In the genomic region with DNA sequence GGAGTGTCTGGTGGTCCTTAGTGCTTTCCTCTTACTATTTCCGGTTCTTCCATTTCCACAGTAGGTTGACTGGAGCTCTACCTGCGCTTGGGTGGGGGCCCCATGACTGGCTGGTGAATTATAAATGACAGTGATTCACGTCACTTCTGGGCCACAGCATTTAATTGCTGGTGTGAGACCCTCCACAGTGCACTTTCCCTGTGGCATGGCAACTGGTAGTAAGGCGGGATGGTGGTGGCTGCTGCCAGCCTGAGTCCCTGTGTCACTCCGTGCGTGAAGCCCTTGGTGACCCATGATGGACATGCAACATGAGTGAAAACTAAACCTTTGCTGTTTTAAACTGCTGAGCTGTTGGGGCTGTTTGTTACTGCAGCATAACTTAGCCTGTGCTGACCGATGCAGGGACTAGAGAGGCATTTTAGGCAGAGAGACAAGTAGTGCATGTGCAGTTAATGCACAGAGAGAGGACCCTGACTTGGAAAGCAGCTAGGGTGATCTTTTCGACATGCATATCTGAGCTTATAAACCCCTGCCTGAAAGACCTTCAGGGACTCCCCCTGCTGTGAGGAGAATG, we compare ENCODE assay signal across 25 cellular contexts. TPM values are rescaled to one million over a fixed set of nuclear protein-coding genes. Genes with fewer than 3 reads are reported as not detected.
DNase-seq lines count a peak whose midpoint lies in the region; ATAC-seq, FAIRE-seq and TF ChIP-seq lines count a peak whose summit lies in the region.
"Had no signal": no experiment of that assay in that cellular context is flagged by ENCODE, and none has a peak within 500 bp of the region (broad histone marks: within the 10 kb centered on the region; RNA-seq: fewer than 3 reads in every experiment).

No MANE protein-coding gene starts in this region.

- CTCF ChIA-PET in HepG2 (lab: Yijun Ruan, JAX; ENCODE audit: low intra/inter-chr PET ratio, low total read pairs): no interaction called here
- CTCF ChIA-PET in RWPE1 (lab: Yijun Ruan, JAX): no interaction called here

- ATAC-seq in HepG2 (no peak), right lobe of liver (no peak), HG02885 (IDR thresholded peaks at IDR 0.05; ENCODE audit: poor library complexity, unreplicated experiment) (no peak), omental fat pad (ENCODE audit: low FRiP score) (no peak)
- ATAC-seq: activated naive CD4-positive, alpha-beta T cell treated with anti-CD3 and anti-CD28 coated beads, Interleukin-2, amount 50 U/mL, for 72 hours; activated T-helper 17 cell treated with anti-CD3 and anti-CD28 coated beads, Interleukin-2, amount 50 U/mL, for 72 hours; gastroesophageal sphincter; psoas muscle had no signal

- H2AFZ ChIP-seq in HepG2 (ENCODE audit: low read length): no peak overlapping the region

- peaks cover 6% of the 10 kb centered on the region for H3K9me3 Mint-ChIP-seq in neural crest cell
- H3K9me3 Mint-ChIP-seq: activated naive CD4-positive, alpha-beta T cell treated with anti-CD3 and anti-CD28 coated beads, Interleukin-2, amount 50 U/mL, for 72 hours; activated T-helper 17 cell treated with anti-CD3 and anti-CD28 coated beads, Interleukin-2, amount 50 U/mL, for 72 hours had no signal

- TF ChIP-seq CTCF in HepG2 (CRISPR knock-in tag; IDR thresholded peaks at IDR 0.05) (no peak), right lobe of liver (IDR thresholded peaks at IDR 0.05) (no peak), coronary artery (IDR thresholded peaks at IDR 0.05) (no peak), neural crest cell (conservative IDR thresholded peaks at IDR 0.05) (no peak), vagina (IDR thresholded peaks at IDR 0.05) (no peak), omental fat pad (IDR thresholded peaks at IDR 0.05) (no peak), RWPE1 (conservative IDR thresholded peaks at IDR 0.05; ENCODE audit: low read depth) (no peak)

- no peak overlapping the region for H3K27ac Mint-ChIP-seq in neural crest cell (ENCODE audit: unreplicated experiment)
- H3K27ac Mint-ChIP-seq: activated CD4-positive, alpha-beta T cell treated with anti-CD3 and anti-CD28 coated beads, Interleukin-2, amount 10 ng/mL, durations not matched to agents 24 days and 14 days; activated naive CD4-positive, alpha-beta T cell treated with anti-CD3 and anti-CD28 coated beads, Interleukin-2, amount 50 U/mL, for 72 hours; activated T-helper 17 cell treated with anti-CD3 and anti-CD28 coated beads, Interleukin-2, amount 50 U/mL, for 72 hours; T-helper 2 cell treated with Interferon-gamma antibody and Interleukin-4, amounts not matched to agents 5 μg/mL and 100 μg/mL, for 36 hours had no signal

- POLR2A ChIA-PET in HepG2 (lab: Yijun Ruan, JAX): no interaction called here
- POLR2A ChIA-PET in RWPE1 (lab: Yijun Ruan, JAX; ENCODE audit: low non-redundant PET): no interaction called here

- no peaks in the 10 kb centered on the region for H3K9me3 ChIP-seq in HepG2 (ENCODE audit: low read length)
- H3K9me3 ChIP-seq in right lobe of liver: no peaks in the 10 kb centered on the region
- H3K9me3 ChIP-seq in vagina: no peaks in the 10 kb centered on the region
- H3K9me3 ChIP-seq: gastroesophageal sphincter, psoas muscle, transverse colon had no signal

- no peak for DNase-seq in HepG2 (ENCODE audit: low spot score)
- DNase-seq in right lobe of liver: no peak
- DNase-seq in coronary artery (ENCODE audit: low spot score): peak; percentile 65
- DNase-seq in neural crest cell (ENCODE audit: low read depth, low spot score): no peak
- DNase-seq in vagina (ENCODE audit: extremely low spot score in 2 of 2): peak; percentile 72 to 77
- DNase-seq in omental fat pad (ENCODE audit: low spot score): no peak
- DNase-seq in RWPE1 (ENCODE audit: low spot score): no peak
- DNase-seq: activated CD4-positive, alpha-beta T cell treated with anti-CD3 and anti-CD28 coated beads, Interleukin-2, amount 10 ng/mL, durations not matched to agents 24 days and 14 days; anterior cingulate cortex; effector CD8-positive, alpha-beta T cell; hippocampal formation; NCI-H2107; psoas muscle; SIG-M5; stimulated activated CD4-positive, alpha-beta T cell treated with anti-CD3 and anti-CD28 coated beads, Interleukin-15, amount 100 ng/mL, for 24 hours; stimulated activated CD4-positive, alpha-beta T cell treated with anti-CD3 and anti-CD28 coated beads, Interleukin-4, amount 100 ng/mL, for 4 hours; transverse colon had no signal

- H3K27me3 Mint-ChIP-seq in neural crest cell (ENCODE audit: low read depth): peaks cover 18% of the 10 kb centered on the region
- H3K27me3 Mint-ChIP-seq: activated T-helper 17 cell treated with anti-CD3 and anti-CD28 coated beads, Interleukin-2, amount 50 U/mL, for 72 hours had no signal

- TF ChIP-seq EP300 in HepG2 (IDR thresholded peaks at IDR 0.05; ENCODE audit: low read depth in 2 of 2, low read length in 2 of 2): no peak
- no peak for TF ChIP-seq EP300 in HepG2 (CRISPR knock-in tag; IDR thresholded peaks at IDR 0.05; ENCODE audit: borderline replicate concordance)

- in situ Hi-C loops in HepG2 (cut with HindIII; ENCODE audit: extremely low pct_ligation_motif_present, low pct_unique_long_range_greater_than_20kb): no loop called here

- no peak for FAIRE-seq in HepG2 (lab: Jason Lieb, UNC)
- FAIRE-seq: H54, RCC 7860 had no signal

- intact Hi-C loops in HepG2 (cut with micrococcal nuclease; ENCODE audit: unreplicated experiment): no loop called here
- intact Hi-C loops in right lobe of liver (cut with DNase I): no loop called here
- intact Hi-C loops in vagina (cut with DNase I): loop anchor here (5.0 kb wide), 1 partner anchor 58 kb away; no protein-coding TSS in a partner anchor

- no TSS peak for BruUV-seq in HepG2 (replicated peaks; lab: Mats Ljungman, UMichigan)

- no peaks in the 10 kb centered on the region for H4K20me1 ChIP-seq in HepG2 (ENCODE audit: insufficient read depth, low read length)

- WGBS in HepG2 (ENCODE audit: low lambda C conversion rate): 68% methylated on average over 7 of the region's 8 CpGs
- WGBS in right lobe of liver (ENCODE audit: insufficient coverage, low coverage, low lambda C conversion rate, missing lambda C conversion rate): 100% methylated on average over 1 of the region's 8 CpGs

- H3K4me3 Mint-ChIP-seq in neural crest cell: peak overlapping the region; percentile 95
- H3K4me3 Mint-ChIP-seq: activated CD4-positive, alpha-beta T cell treated with anti-CD3 and anti-CD28 coated beads, Interleukin-2, amount 10 ng/mL, durations not matched to agents 24 days and 14 days; activated T-helper 17 cell treated with anti-CD3 and anti-CD28 coated beads, Interleukin-2, amount 50 U/mL, for 72 hours had no signal

- peaks cover 30% of the 10 kb centered on the region for H3K4me1 Mint-ChIP-seq in neural crest cell

- no peak overlapping the region for H3K9ac ChIP-seq in HepG2 (ENCODE audit: insufficient read depth, low read depth, low read length)

- no peak overlapping the region for H3K27ac ChIP-seq in HepG2 (ENCODE audit: extremely low read length, insufficient read depth, low read length)
- H3K27ac ChIP-seq in right lobe of liver: no peak overlapping the region
- no peak overlapping the region for H3K27ac ChIP-seq in coronary artery
- H3K27ac ChIP-seq in vagina: no peak overlapping the region
- H3K27ac ChIP-seq in RWPE1: no peak overlapping the region
- H3K27ac ChIP-seq: gastroesophageal sphincter, psoas muscle, transverse colon had no signal

- H3K36me3 ChIP-seq in HepG2 (replicated peaks in 1 of 2; ENCODE audit: control insufficient read depth in 1 of 2, insufficient read depth in 2 of 2, low read length in 2 of 2) (no peaks in the 10 kb centered on the region), right lobe of liver (no peaks in the 10 kb centered on the region), vagina (no peaks in the 10 kb centered on the region)
- H3K36me3 ChIP-seq: gastroesophageal sphincter, transverse colon had no signal

- H3K4me1 ChIP-seq in HepG2 (ENCODE audit: insufficient read depth, low read length) (peaks cover 26% of the 10 kb centered on the region), right lobe of liver (peaks cover 0 to 18% (median 5%) of the 10 kb centered on the region in 4 donors), vagina (peaks cover 66% of the 10 kb centered on the region)

- H3K4me2 ChIP-seq in HepG2 (ENCODE audit: low read depth, low read length): no peak overlapping the region

- TF ChIP-seq POLR2A in HepG2 (IDR thresholded peaks at IDR 0.05; ENCODE audit: insufficient read depth in 1 of 2, low read depth in 2 of 2, low read length in 2 of 2) (no peak), right lobe of liver (IDR thresholded peaks at IDR 0.05) (no peak), vagina (IDR thresholded peaks at IDR 0.05) (no peak)

- peaks cover 4% of the 10 kb centered on the region for H3K36me3 Mint-ChIP-seq in neural crest cell (ENCODE audit: low read depth)
- H3K36me3 Mint-ChIP-seq: activated naive CD4-positive, alpha-beta T cell treated with anti-CD3 and anti-CD28 coated beads, Interleukin-2, amount 50 U/mL, for 72 hours had no signal

- H3K27me3 ChIP-seq in HepG2 (ENCODE audit: control insufficient read depth in 1 of 2, insufficient read depth in 2 of 2, low read length in 2 of 2): peaks cover 0 to 11% of the 10 kb centered on the region in 2 experiments; a peak in 2 of 5 replicates
- no peaks in the 10 kb centered on the region for H3K27me3 ChIP-seq in right lobe of liver
- H3K27me3 ChIP-seq in vagina: no peaks in the 10 kb centered on the region
- H3K27me3 ChIP-seq: gastroesophageal sphincter, transverse colon had no signal

- TF ChIP-seq RAD21 in HepG2 (CRISPR knock-in tag; IDR thresholded peaks at IDR 0.05): no peak

- no peak overlapping the region for H3K4me3 ChIP-seq in HepG2 (replicated peaks in 1 of 3; ENCODE audit: insufficient read depth in 1 of 3, low read depth in 2 of 3, low read length in 3 of 3)
- H3K4me3 ChIP-seq in right lobe of liver: no peak overlapping the region
- no peak overlapping the region for H3K4me3 ChIP-seq in coronary artery
- H3K4me3 ChIP-seq in vagina: no peak overlapping the region
- H3K4me3 ChIP-seq: gastroesophageal sphincter, lung, psoas muscle, transverse colon had no signal

- H3K79me2 ChIP-seq in HepG2 (ENCODE audit: insufficient read depth, low read length): peaks cover 17% of the 10 kb centered on the region

RNA-seq across cellular contexts. Expression of a gene that starts 3.1 kb away (rescaled TPM):
- total RNA-seq in HepG2 (2016; rRNA removed; fragmentation: Illumina TruSeq; extraction: Trizol): 4.1 and 4.7 TPM in 2 replicates
- 1.5 and 1.8 TPM in 2 replicates for total RNA-seq in HepG2 (2016; cell fraction: cytosol; rRNA removed; fragmentation: Illumina TruSeq; extraction: Trizol; ENCODE audit: low read depth)
- total RNA-seq in HepG2 (2016; cell fraction: insoluble cytoplasmic fraction; rRNA removed; fragmentation: Illumina TruSeq; extraction: Trizol): 3.4 and 4.3 TPM in 2 replicates
- total RNA-seq in HepG2 (2016; cell fraction: membrane; rRNA removed; fragmentation: Illumina TruSeq; extraction: Trizol): 3.9 and 5.2 TPM in 2 replicates
- total RNA-seq in HepG2 (2016; cell fraction: nucleus; rRNA removed; fragmentation: Illumina TruSeq; extraction: Trizol): 4.6 and 6.1 TPM in 2 replicates
- polyA plus RNA-seq in HepG2 (2011; rRNA removed): 3.3 and 3.4 TPM in 2 replicates
- polyA plus RNA-seq in HepG2 (2011; cell fraction: cytosol; rRNA removed): 2.0 and 2.7 TPM in 2 replicates
- polyA plus RNA-seq in HepG2 (2011; cell fraction: nucleus; rRNA removed): 6.4 and 6.7 TPM in 2 replicates
- 2.3 and 2.4 TPM in 2 replicates for polyA plus RNA-seq in HepG2 (2012)
- 0.77 and 0.81 TPM in 2 replicates for polyA plus RNA-seq in HepG2 (2016; cell fraction: cytosol; fragmentation: Illumina TruSeq; extraction: Trizol; ENCODE audit: low read depth)
- polyA plus RNA-seq in HepG2 (2016; cell fraction: insoluble cytoplasmic fraction; fragmentation: Illumina TruSeq; extraction: Trizol; ENCODE audit: low read depth): 2.8 and 4.0 TPM in 2 replicates
- polyA plus RNA-seq in HepG2 (2016; cell fraction: membrane; fragmentation: Illumina TruSeq; extraction: Trizol; ENCODE audit: low read depth): 2.1 and 2.4 TPM in 2 replicates
- 7.1 and 7.4 TPM in 2 replicates for polyA plus RNA-seq in HepG2 (2016; cell fraction: nucleus; fragmentation: Illumina TruSeq; extraction: Trizol; ENCODE audit: insufficient read depth, low read depth)
- polyA minus RNA-seq in HepG2 (2011; rRNA and poly(A)+ RNA removed; ENCODE audit: low replicate concordance): 7.8 and 17.5 TPM in 2 replicates
- 3.5 and 6.2 TPM in 2 replicates for polyA minus RNA-seq in HepG2 (2011; cell fraction: cytosol; rRNA and poly(A)+ RNA removed)
- polyA minus RNA-seq in HepG2 (2011; cell fraction: nucleus; rRNA and poly(A)+ RNA removed): 5.0 and 7.6 TPM in 2 replicates
- 1 to 10 TPM; 1.4 to 4.1 (median 3.8) TPM for total RNA-seq in right lobe of liver
- 13.1 and 15.2 TPM in 2 replicates for total RNA-seq in neural crest cell
- 15.2 TPM for total RNA-seq in vagina
- total RNA-seq in omental fat pad: 10 to 100 TPM in 2 of 4 donors, 1 to 10 TPM in 2; 7.0 to 15.6 (median 10.7) TPM

Comparison
In these comparisons a context has a peak if more than half of its experiments do, and no peak if none do; other contexts are left out.
1. DNase-seq: peak in coronary artery (single experiment) and vagina (2 of 2); none in HepG2 (single experiment), right lobe of liver (0 of 3), neural crest cell (single experiment), omental fat pad (single experiment) and RWPE1 (single experiment).